10 cellular contexts compared by ENCODE assay signal in genomic region chr17:66964930-66965800, GRCh38. TPM values are rescaled to one million over a fixed set of nuclear protein-coding genes. Genes with fewer than 3 reads are reported as not detected.
DNase-seq lines count a peak whose midpoint lies in the region; ATAC-seq and TF ChIP-seq lines count a peak whose summit lies in the region.
"Had no signal": no experiment of that assay in that cellular context is flagged by ENCODE, and none has a peak within 500 bp of the region (broad histone marks: within the 10 kb centered on the region; RNA-seq: fewer than 3 reads in every experiment).

No MANE protein-coding gene starts in this region.

- CTCF ChIA-PET in RWPE1 (lab: Yijun Ruan, JAX): no interaction called here

- no peak for TF ChIP-seq CTCF in RWPE1 (conservative IDR thresholded peaks at IDR 0.05; ENCODE audit: low read depth)
- TF ChIP-seq CTCF in dorsolateral prefrontal cortex (IDR thresholded peaks at IDR 0.05 in 54 of 56, conservative IDR thresholded peaks at IDR 0.05 in 2 of 56; ENCODE audit: low read depth in 1 of 56, partially characterized antibody in 56 of 56): no peak
- no peak for TF ChIP-seq CTCF in natural killer cell (IDR thresholded peaks at IDR 0.05)

- H3K4me3 ChIP-seq in dorsolateral prefrontal cortex: peak overlapping the region; percentile 27 to 73 (median 56)

- ATAC-seq in natural killer cell: peak in 1 of 3 donors; percentile 41
- ATAC-seq in HG02759 (IDR thresholded peaks at IDR 0.05; ENCODE audit: unreplicated experiment): no peak

- H3K27ac ChIP-seq in RWPE1 (peak overlapping the region; percentile 62; the same call in 1 of the 2 replicates), dorsolateral prefrontal cortex (peak overlapping the region in 1 of 59 donors; percentile 57)
- H3K27ac ChIP-seq: 22Rv1 had no signal

- peaks cover 0 to 81% (median 45%) of the 10 kb centered on the region in 45 donors for H3K27me3 ChIP-seq in dorsolateral prefrontal cortex

- intact Hi-C loops in dorsolateral prefrontal cortex (cut with DNase I): no loop called here
- intact Hi-C loops in natural killer cell (cut with micrococcal nuclease): no loop called here

- H3K36me3 Mint-ChIP-seq in natural killer cell: no peaks in the 10 kb centered on the region

- H3K27ac Mint-ChIP-seq in natural killer cell: no peak overlapping the region

- H3K27me3 Mint-ChIP-seq in natural killer cell (ENCODE audit: low read depth in 2 of 2): peaks cover 53 to 58% of the 10 kb centered on the region in 2 donors

- peaks cover 0 to 4% of the 10 kb centered on the region in 2 donors for H3K4me1 Mint-ChIP-seq in natural killer cell

- H3K9me3 Mint-ChIP-seq in natural killer cell: no peaks in the 10 kb centered on the region

- peak overlapping the region; percentile 67 for H3K4me3 Mint-ChIP-seq in natural killer cell

- POLR2A ChIA-PET in RWPE1 (lab: Yijun Ruan, JAX; ENCODE audit: low non-redundant PET): no interaction called here

- peak; percentile 71 for DNase-seq in DMS53 (lab: John Stamatoyannopoulos, UW)
- DNase-seq in DMS53 treated with DMSO at 0.1 percent for 48 hours (lab: John Stamatoyannopoulos, UW; ENCODE audit: unreplicated experiment): no peak
- peak; percentile 73 for DNase-seq in RWPE1 (ENCODE audit: low spot score)
- peak in 2 of 10 donors; percentile 26 to 50 for DNase-seq in dorsolateral prefrontal cortex
- no peak for DNase-seq in natural killer cell
- no peak for DNase-seq in KG1 (lab: John Stamatoyannopoulos, UW)
- DNase-seq in ureter (ENCODE audit: low spot score): no peak

RNA-seq across cellular contexts. Expression of gene CACNG4, which starts 0.7 kb away (rescaled TPM):
- total RNA-seq in dorsolateral prefrontal cortex: 10 to 100 TPM in 59 of 120 experiments, 1 to 10 TPM in 61; 4.9 to 21.4 (median 9.9) TPM
- not detected for total RNA-seq in natural killer cell
- 0.57 TPM for total RNA-seq in ureter
- total RNA-seq: T-helper 1 cell treated with Interleukin-12 subunit alpha and Interleukin-12 subunit beta and Interleukin-4 antibody, amounts not matched to agents 30 ng/mL and 1 ng/mL, for 36 hours had no signal

Comparison
In these comparisons a context has a peak if more than half of its experiments do, and no peak if none do; other contexts are left out.
1. DNase-seq: peak in DMS53 (single experiment) and RWPE1 (single experiment); none in DMS53 treated with DMSO at 0.1 percent for 48 hours (single experiment), natural killer cell (single experiment), KG1 (single experiment) and ureter (single experiment).